In genomic region chr17:6927290-6927844, GRCh38 we compare ENCODE assay signal across 15 cellular contexts.
A peak's percentile ranks its signal among the peaks of the same experiment; 100 is the strongest.
DNase-seq lines count a peak whose midpoint lies in the region; ATAC-seq and TF ChIP-seq lines count a peak whose summit lies in the region.
"Had no signal": no experiment of that assay in that cellular context is flagged by ENCODE, and none has a peak within 500 bp of the region (broad histone marks: within the 10 kb centered on the region; RNA-seq: fewer than 3 reads in every experiment).

No MANE protein-coding gene starts in this region.

- H3K27me3 ChIP-seq in GM06990 (replicated peaks; ENCODE audit: control insufficient read depth, insufficient read depth, low read length): no peaks in the 10 kb centered on the region

- in situ Hi-C loops in ACHN (cut with HindIII; ENCODE audit: low pct_ligation_motif_present, low pct_unique_long_range_greater_than_20kb, low sequenced_read_pairs): no loop called here

- ATAC-seq in HG02610 (IDR thresholded peaks at IDR 0.05; ENCODE audit: unreplicated experiment): no peak
- ATAC-seq: naive thymus-derived CD4-positive, alpha-beta T cell had no signal

- no peak for TF ChIP-seq CTCF in GM06990 (IDR thresholded peaks at IDR 0.05; ENCODE audit: insufficient read depth, low read length, poor library complexity, severe bottlenecking)

- DNase-seq in A172 (ENCODE audit: low spot score) (peak; percentile 14), GM06990 (ENCODE audit: extremely low read depth, insufficient read length) (no peak), RKO (ENCODE audit: low spot score) (peak; percentile 46), fibroblast of peridontal ligament (ENCODE audit: extremely low read depth) (peak; percentile 93), ACHN (no peak)
- no peak for DNase-seq in activated naive CD4-positive, alpha-beta T cell (lab: John Stamatoyannopoulos, UW)
- DNase-seq in activated effector memory CD4-positive, alpha-beta T cell treated with Interleukin-2 at 50 U/mL for 16 hours: no peak
- DNase-seq: activated CD4-positive, alpha-beta T cell treated with anti-CD3 and anti-CD28 coated beads for 4 hours; activated gamma-delta T cell treated with Interleukin-2 at 50 U/mL for 16 hours; BE2C; foreskin melanocyte; kidney; naive thymus-derived CD4-positive, alpha-beta T cell; NCI-H526 had no signal

- no peaks in the 10 kb centered on the region for H3K36me3 ChIP-seq in GM06990 (ENCODE audit: control insufficient read depth, insufficient read depth, low read length)
- H3K36me3 ChIP-seq: BE2C had no signal

- H3K4me3 ChIP-seq in GM06990 (replicated peaks; ENCODE audit: low read depth, low read length): peak overlapping the region; percentile 11; the same call in 1 of the 2 replicates

Comparison
In these comparisons a context has a peak if more than half of its experiments do, and no peak if none do; other contexts are left out.
1. DNase-seq: peak in A172 (single experiment), RKO (single experiment) and fibroblast of peridontal ligament (single experiment); none in GM06990 (single experiment), ACHN (single experiment), activated naive CD4-positive, alpha-beta T cell (0 of 4) and activated effector memory CD4-positive, alpha-beta T cell treated with Interleukin-2 at 50 U/mL for 16 hours (single experiment).